In the genomic region with DNA sequence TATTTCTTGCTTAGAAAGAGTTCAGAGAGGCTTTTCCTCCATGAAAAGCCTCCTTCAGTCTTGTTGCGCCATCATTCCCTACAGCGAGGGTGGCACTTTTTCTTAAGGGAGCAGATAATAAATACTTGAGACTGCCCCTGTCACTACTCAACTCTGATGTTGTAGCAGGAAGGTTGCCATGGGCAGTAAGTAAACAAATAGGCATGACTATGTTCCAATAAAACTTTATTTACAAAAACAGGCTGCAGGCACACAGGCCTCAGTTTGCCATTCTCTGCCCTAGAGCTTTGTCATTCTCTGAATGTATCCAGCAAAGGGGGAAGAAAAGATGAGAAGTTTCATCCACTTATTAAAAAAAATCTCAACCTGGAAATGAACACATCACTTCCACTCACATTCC, we compare ENCODE assay signal across 20 cellular contexts.
"Had no signal": no experiment of that assay in that cellular context is flagged by ENCODE, and none has a peak within 500 bp of the region (broad histone marks: within the 10 kb centered on the region; RNA-seq: fewer than 3 reads in every experiment).

No MANE protein-coding gene starts in this region.

- H3K27ac ChIP-seq: body of pancreas, coronary artery, pancreas had no signal

- H3K9me3 ChIP-seq: body of pancreas, heart left ventricle, pancreas, tibial artery, uterus had no signal

- H3K4me1 ChIP-seq: uterus had no signal

- H3K27me3 ChIP-seq: body of pancreas, heart left ventricle, tibial artery, uterus had no signal

- H3K36me3 ChIP-seq: pancreas, uterus had no signal

- H3K4me3 ChIP-seq: body of pancreas, coronary artery, heart left ventricle, pancreas, tibial artery, uterus had no signal

- ATAC-seq: activated CD8-positive, alpha-beta T cell treated with anti-CD3 and anti-CD28 coated beads for 36 hours; activated T-helper 17 cell treated with anti-CD3 and anti-CD28 coated beads, Interleukin-2, amount 50 U/mL, for 72 hours; body of pancreas; heart left ventricle; natural killer cell; pancreas; T-cell had no signal

- DNase-seq: activated B cell treated with CpG ODN at 0.5 μM for 24 hours; activated CD4-positive, alpha-beta T cell treated with anti-CD3 and anti-CD28 coated beads for 48 hours; activated CD8-positive, alpha-beta T cell treated with anti-CD3 and anti-CD28 coated beads for 36 hours; activated naive CD4-positive, alpha-beta T cell; activated naive CD8-positive, alpha-beta T cell treated with anti-CD3 and anti-CD28 coated beads, Interleukin-2, amount 10 ng/mL, durations not matched to agents 7 days and 5 days; activated T-cell treated with anti-CD3 and anti-CD28 coated beads, Interleukin-2, amount 50 U/mL, for 1 hour; body of pancreas; erythroblast; heart left ventricle; kidney; natural killer cell; pancreas; stimulated activated CD4-positive, alpha-beta T cell treated with anti-CD3 and anti-CD28 coated beads, Interleukin-2, amount 100 ng/mL, for 24 hours; stimulated activated naive CD4-positive, alpha-beta T cell treated with Interleukin-2 at 50 U/mL for 16 hours; substantia nigra; T-cell; tibial artery; uterus had no signal
